In the genomic region with DNA sequence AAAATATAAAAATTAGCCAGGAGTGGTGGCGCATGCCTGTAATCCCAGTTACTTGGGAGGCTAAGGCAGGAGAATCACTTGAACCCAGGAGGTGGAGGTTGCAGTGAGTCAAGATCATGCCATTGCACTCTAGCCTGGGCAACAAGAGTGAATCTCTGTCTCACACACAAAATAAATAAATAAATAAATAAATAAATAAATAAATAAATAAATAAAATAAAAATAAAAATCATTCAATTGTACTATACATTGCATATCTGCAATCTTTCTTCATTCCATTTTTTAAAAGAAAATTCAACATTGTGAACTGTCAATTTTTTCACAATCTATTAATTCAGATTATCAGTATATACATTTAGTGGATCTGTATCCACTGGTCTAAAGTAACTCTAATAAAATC, we compare ENCODE assay signal across 5 cellular contexts.
DNase-seq lines count a peak whose midpoint lies in the region; ATAC-seq, FAIRE-seq and TF ChIP-seq lines count a peak whose summit lies in the region.
"Not testable (repeated sequence)": the region's sequence is repeated elsewhere in the genome, so short reads cannot be mapped to it uniquely, and the experiment has no call there.

No MANE protein-coding gene starts in this region.

- FAIRE-seq in A549 (lab: Jason Lieb, UNC): not testable (repeated sequence)
- peak; percentile 69 for FAIRE-seq in colon (lab: Jason Lieb, UNC)
- peak; percentile 77 for FAIRE-seq in kidney (lab: Jason Lieb, UNC)
- peak; percentile 70 for FAIRE-seq in pancreas (lab: Jason Lieb, UNC)

- POLR2A ChIA-PET in A549 (lab: Yijun Ruan, JAX); HEK293 (lab: Yijun Ruan, JAX): not testable (repeated sequence)

- not testable (repeated sequence) for H3K27ac ChIP-seq in A549; HEK293 (ENCODE audit: extremely low read depth, low read depth, low read length); kidney (ENCODE audit: low read depth in 2 of 2, low read length in 2 of 2); pancreas

- TF ChIP-seq CTCF in A549 (IDR thresholded peaks at IDR 0.05); HEK293 (tag by site-specific recombination; IDR thresholded peaks at IDR 0.05); kidney (IDR thresholded peaks at IDR 0.05; ENCODE audit: borderline replicate concordance, extremely low read depth, insufficient read depth); pancreas (IDR thresholded peaks at IDR 0.05): not testable (repeated sequence)

- CTCF ChIA-PET in A549 (lab: Yijun Ruan, JAX): not testable (repeated sequence)
- CTCF ChIA-PET in HEK293 (lab: Yijun Ruan, JAX): interaction anchor here (0.7 kb wide), 1 partner anchor 62 kb away, joined by 3 read pairs; no protein-coding TSS in a partner anchor

- ATAC-seq in A549, pancreas: not testable (repeated sequence)

- H3K9me3 ChIP-seq in A549; HEK293 (ENCODE audit: control insufficient read depth, insufficient read depth, low read depth, low read length); kidney (ENCODE audit: control insufficient read depth in 1 of 2, low read length in 2 of 2); pancreas: not testable (repeated sequence)

- TF ChIP-seq RAD21 in A549 (conservative IDR thresholded peaks at IDR 0.05 in 1 of 2, IDR thresholded peaks at IDR 0.05 in 1 of 2): not testable (repeated sequence)

- not testable (repeated sequence) for TF ChIP-seq POLR2A in A549 (IDR thresholded peaks at IDR 0.05; ENCODE audit: low read length)

- intact Hi-C loops in kidney (cut with DNase I); pancreas (cut with DNase I): not testable (repeated sequence)

- 30% methylated on average over 1 of the region's 1 CpG for WGBS in A549 (ENCODE audit: missing lambda C conversion rate)
- WGBS in pancreas, 2 donors: 96 to 100% methylated on average over 1 of the region's 1 CpG

- H3K4me1 ChIP-seq in A549; HEK293 (ENCODE audit: control insufficient read depth, insufficient read depth, low read length); kidney (ENCODE audit: control insufficient read depth in 1 of 2, insufficient read depth in 1 of 2, low read depth in 1 of 2, low read length in 2 of 2); pancreas: not testable (repeated sequence)

- not testable (repeated sequence) for TF ChIP-seq EP300 in A549 (IDR thresholded peaks at IDR 0.05)

- not testable (repeated sequence) for H3K4me2 ChIP-seq in A549

- not testable (repeated sequence) for H3K9ac ChIP-seq in kidney (ENCODE audit: low read length in 2 of 2)

- not testable (repeated sequence) for H3K27me3 ChIP-seq in pancreas

- H3K4me3 ChIP-seq in A549; HEK293 (ENCODE audit: low read depth, low read length); kidney (ENCODE audit: low read length in 2 of 2); pancreas: not testable (repeated sequence)

- not testable (repeated sequence) for DNase-seq in A549 (ENCODE audit: low read depth in 1 of 2, low spot score in 1 of 2); kidney; pancreas

- H3K36me3 ChIP-seq in HEK293 (ENCODE audit: control insufficient read depth in 2 of 2, insufficient read depth in 1 of 2, low read length in 2 of 2); kidney (ENCODE audit: control insufficient read depth in 1 of 2, insufficient read depth in 2 of 2, low read length in 2 of 2); pancreas: not testable (repeated sequence)

TF ChIP-seq in A549, 52 proteins besides CTCF, POLR2A, EP300 and RAD21:
- TF ChIP-seq ZC3H11A (IDR thresholded peaks at IDR 0.05): 0 out of 2 replicates have a peak, but pooled peaks have one; percentile 8

TF ChIP-seq in HEK293, 187 proteins besides CTCF, POLR2A, EP300 and RAD21 (continues in another document):
- TF ChIP-seq ZNF394 (tag by site-specific recombination; IDR thresholded peaks at IDR 0.05; ENCODE audit: borderline replicate concordance) (peak; percentile 84), ZNF140 (tag by site-specific recombination; IDR thresholded peaks at IDR 0.05) (peak; percentile 34; the same call in 1 of the 2 replicates), ZNF510 (tag by site-specific recombination; IDR thresholded peaks at IDR 0.05; ENCODE audit: insufficient replicate concordance) (peak; percentile 22), ZNF266 (tag by site-specific recombination; IDR thresholded peaks at IDR 0.05; ENCODE audit: low read depth) (0 out of 2 replicates have a peak, but pooled peaks have one; percentile 15), ZNF623 (tag by site-specific recombination; IDR thresholded peaks at IDR 0.05) (peak; percentile 52), ZBTB8A (tag by site-specific recombination; IDR thresholded peaks at IDR 0.05) (peak; percentile 70), ZNF558 (tag by site-specific recombination; IDR thresholded peaks at IDR 0.05) (0 out of 2 replicates have a peak, but pooled peaks have one; percentile 17), ZNF433 (tag by site-specific recombination; IDR thresholded peaks at IDR 0.05; ENCODE audit: low read depth) (peak; percentile 34; the same call in 1 of the 2 replicates), ZXDB (tag by site-specific recombination; IDR thresholded peaks at IDR 0.05) (0 out of 2 replicates have a peak, but pooled peaks have one; percentile 47), ZNF426 (tag by site-specific recombination; IDR thresholded peaks at IDR 0.05) (peak; percentile 83), ZNF629 (tag by site-specific recombination; IDR thresholded peaks at IDR 0.05) (peak; percentile 24; the same call in 1 of the 2 replicates)
- TF ChIP-seq, protein P1, sequence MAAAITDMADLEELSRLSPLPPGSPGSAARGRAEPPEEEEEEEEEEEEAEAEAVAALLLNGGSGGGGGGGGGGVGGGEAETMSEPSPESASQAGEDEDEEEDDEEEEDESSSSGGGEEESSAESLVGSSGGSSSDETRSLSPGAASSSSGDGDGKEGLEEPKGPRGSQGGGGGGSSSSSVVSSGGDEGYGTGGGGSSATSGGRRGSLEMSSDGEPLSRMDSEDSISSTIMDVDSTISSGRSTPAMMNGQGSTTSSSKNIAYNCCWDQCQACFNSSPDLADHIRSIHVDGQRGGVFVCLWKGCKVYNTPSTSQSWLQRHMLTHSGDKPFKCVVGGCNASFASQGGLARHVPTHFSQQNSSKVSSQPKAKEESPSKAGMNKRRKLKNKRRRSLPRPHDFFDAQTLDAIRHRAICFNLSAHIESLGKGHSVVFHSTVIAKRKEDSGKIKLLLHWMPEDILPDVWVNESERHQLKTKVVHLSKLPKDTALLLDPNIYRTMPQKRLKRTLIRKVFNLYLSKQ (tag by site-specific recombination; IDR thresholded peaks at IDR 0.05; ENCODE audit: borderline replicate concordance): peak; percentile 68; the same call in 1 of the 2 replicates
- TF ChIP-seq, protein P2, sequence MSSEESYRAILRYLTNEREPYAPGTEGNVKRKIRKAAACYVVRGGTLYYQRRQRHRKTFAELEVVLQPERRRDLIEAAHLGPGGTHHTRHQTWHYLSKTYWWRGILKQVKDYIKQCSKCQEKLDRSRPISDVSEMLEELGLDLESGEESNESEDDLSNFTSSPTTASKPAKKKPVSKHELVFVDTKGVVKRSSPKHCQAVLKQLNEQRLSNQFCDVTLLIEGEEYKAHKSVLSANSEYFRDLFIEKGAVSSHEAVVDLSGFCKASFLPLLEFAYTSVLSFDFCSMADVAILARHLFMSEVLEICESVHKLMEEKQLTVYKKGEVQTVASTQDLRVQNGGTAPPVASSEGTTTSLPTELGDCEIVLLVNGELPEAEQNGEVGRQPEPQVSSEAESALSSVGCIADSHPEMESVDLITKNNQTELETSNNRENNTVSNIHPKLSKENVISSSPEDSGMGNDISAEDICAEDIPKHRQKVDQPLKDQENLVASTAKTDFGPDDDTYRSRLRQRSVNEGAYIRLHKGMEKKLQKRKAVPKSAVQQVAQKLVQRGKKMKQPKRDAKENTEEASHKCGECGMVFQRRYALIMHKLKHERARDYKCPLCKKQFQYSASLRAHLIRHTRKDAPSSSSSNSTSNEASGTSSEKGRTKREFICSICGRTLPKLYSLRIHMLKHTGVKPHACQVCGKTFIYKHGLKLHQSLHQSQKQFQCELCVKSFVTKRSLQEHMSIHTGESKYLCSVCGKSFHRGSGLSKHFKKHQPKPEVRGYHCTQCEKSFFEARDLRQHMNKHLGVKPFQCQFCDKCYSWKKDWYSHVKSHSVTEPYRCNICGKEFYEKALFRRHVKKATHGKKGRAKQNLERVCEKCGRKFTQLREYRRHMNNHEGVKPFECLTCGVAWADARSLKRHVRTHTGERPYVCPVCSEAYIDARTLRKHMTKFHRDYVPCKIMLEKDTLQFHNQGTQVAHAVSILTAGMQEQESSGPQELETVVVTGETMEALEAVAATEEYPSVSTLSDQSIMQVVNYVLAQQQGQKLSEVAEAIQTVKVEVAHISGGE (tag by site-specific recombination; conservative IDR thresholded peaks at IDR 0.05; ENCODE audit: low read depth): peak; percentile 74
